ENCODE assay signal across 20 cellular contexts in the genomic region with DNA sequence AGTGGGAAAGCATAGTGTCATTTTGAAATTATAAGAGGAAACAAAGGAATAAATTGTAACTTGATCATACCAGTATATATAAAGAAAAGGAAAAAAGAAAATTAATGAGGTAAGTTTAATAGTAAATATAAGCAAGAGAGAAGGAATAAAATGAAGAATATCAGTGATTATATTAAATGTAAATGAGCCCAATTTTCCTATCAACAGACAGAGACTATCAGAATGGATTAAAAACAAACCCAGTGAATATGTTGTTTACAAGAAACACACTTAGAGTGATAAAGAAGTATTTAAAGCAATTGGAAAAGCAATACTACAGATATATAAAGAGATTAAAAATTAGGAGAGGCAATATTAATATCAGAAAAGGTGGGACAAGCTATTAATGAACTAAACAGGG. TPM values are rescaled to one million over a fixed set of nuclear protein-coding genes. Genes with fewer than 3 reads are reported as not detected.
A peak's percentile ranks its signal among the peaks of the same experiment; 100 is the strongest.
DNase-seq lines count a peak whose midpoint lies in the region; TF ChIP-seq lines count a peak whose summit lies in the region.
"Had no signal": no experiment of that assay in that cellular context is flagged by ENCODE, and none has a peak within 500 bp of the region (broad histone marks: within the 10 kb centered on the region; RNA-seq: fewer than 3 reads in every experiment).

No MANE protein-coding gene starts in this region.

- no peaks in the 10 kb centered on the region for H3K9me3 ChIP-seq in HEK293 (ENCODE audit: control insufficient read depth, insufficient read depth, low read depth, low read length)
- peaks cover 13% of the 10 kb centered on the region for H3K9me3 ChIP-seq in adipocyte (ENCODE audit: control insufficient read depth, low read length)
- H3K9me3 ChIP-seq in endodermal cell (ENCODE audit: control insufficient read depth, low read length), result peaks cover 19% of the 10 kb centered on the region
- H3K9me3 ChIP-seq: A549 had no signal

- H3K4me3 ChIP-seq in HEK293 (ENCODE audit: low read depth, low read length), result no peak overlapping the region
- peak overlapping the region; percentile 17 for H3K4me3 ChIP-seq in adipocyte (ENCODE audit: low read length)
- H3K4me3 ChIP-seq in endodermal cell (ENCODE audit: low read length), result peak overlapping the region; percentile 34
- H3K4me3 ChIP-seq: A549, GM12878, GM23338 had no signal

- peaks cover 13% of the 10 kb centered on the region for H3K4me1 Mint-ChIP-seq in endodermal cell

- TF ChIP-seq CTCF in HEK293 (tag by site-specific recombination; IDR thresholded peaks at IDR 0.05) (no peak), endodermal cell (conservative IDR thresholded peaks at IDR 0.05) (no peak)

- in situ Hi-C loops in ACHN (cut with HindIII; ENCODE audit: low pct_ligation_motif_present, low pct_unique_long_range_greater_than_20kb, low sequenced_read_pairs), result no loop called here

- H3K27ac ChIP-seq in HEK293 (ENCODE audit: extremely low read depth, low read depth, low read length) (no peak overlapping the region), endodermal cell (ENCODE audit: low read depth, low read length) (no peak overlapping the region)
- H3K27ac ChIP-seq: A549 had no signal

- H3K9me3 Mint-ChIP-seq in endodermal cell, result peaks cover 9% of the 10 kb centered on the region

- H3K27ac Mint-ChIP-seq in endodermal cell, result no peak overlapping the region
- H3K27ac Mint-ChIP-seq: CD4-positive, alpha-beta memory T cell; GM23338; H9 had no signal

- H3K27me3 Mint-ChIP-seq in endodermal cell (ENCODE audit: insufficient read depth), result no peaks in the 10 kb centered on the region
- H3K27me3 Mint-ChIP-seq: CD4-positive, alpha-beta memory T cell had no signal

- POLR2A ChIA-PET in HEK293 (lab: Yijun Ruan, JAX), result no interaction called here

- H3K9ac ChIP-seq in adipocyte (ENCODE audit: low read length) (no peak overlapping the region), endodermal cell (ENCODE audit: extremely low read depth, low read length, poor library complexity, severe bottlenecking) (no peak overlapping the region)

- CTCF ChIA-PET in HEK293 (lab: Yijun Ruan, JAX), result no interaction called here

- H3K4me1 ChIP-seq in HEK293 (ENCODE audit: control insufficient read depth, insufficient read depth, low read length) (no peaks in the 10 kb centered on the region), adipocyte (ENCODE audit: control insufficient read depth, insufficient read depth, low read length) (no peaks in the 10 kb centered on the region), endodermal cell (ENCODE audit: control insufficient read depth, insufficient read depth, low read length) (no peaks in the 10 kb centered on the region)
- H3K4me1 ChIP-seq: A549 had no signal

- no peaks in the 10 kb centered on the region for H3K36me3 ChIP-seq in HEK293 (ENCODE audit: control insufficient read depth in 2 of 2, insufficient read depth in 1 of 2, low read length in 2 of 2)
- peaks cover 7% of the 10 kb centered on the region for H3K36me3 ChIP-seq in adipocyte (ENCODE audit: control insufficient read depth, insufficient read depth, low read length, severe bottlenecking)
- peaks cover 17% of the 10 kb centered on the region for H3K36me3 ChIP-seq in endodermal cell (ENCODE audit: control insufficient read depth, insufficient read depth, low read length)

- H3K27me3 ChIP-seq in adipocyte (replicated peaks; ENCODE audit: control insufficient read depth, insufficient read depth, low read length), result no peaks in the 10 kb centered on the region
- no peaks in the 10 kb centered on the region for H3K27me3 ChIP-seq in endodermal cell (ENCODE audit: control insufficient read depth, insufficient read depth, low read length, poor library complexity, severe bottlenecking)

- no peak for DNase-seq in adipocyte (ENCODE audit: low read depth)
- no peak for DNase-seq in endodermal cell
- DNase-seq in NCI-H128 (lab: John Stamatoyannopoulos, UW; ENCODE audit: unreplicated experiment), result no peak
- no peak for DNase-seq in ACHN
- DNase-seq in activated CD4-positive, CD25-positive, alpha-beta regulatory T cell (lab: John Stamatoyannopoulos, UW), result no peak
- DNase-seq: 8988T; C1 segment of cervical spinal cord; Calu3; CD4-positive, alpha-beta memory T cell; COR-L47; DMS53; DMS79 treated with DMSO at 0.1 percent for 48 hours; H9 had no signal

- H3K36me3 Mint-ChIP-seq in endodermal cell (ENCODE audit: low read depth), result peaks cover 18% of the 10 kb centered on the region

- H3K4me3 Mint-ChIP-seq in endodermal cell, result no peak overlapping the region
- H3K4me3 Mint-ChIP-seq: CD4-positive, alpha-beta memory T cell; GM23338; H9 had no signal

TF ChIP-seq in HEK293, 187 proteins besides CTCF, POLR2A, EP300 and RAD21:
- no peak for TF ChIP-seq ZNF239 (tag by site-specific recombination; IDR thresholded peaks at IDR 0.05)
- no peak for TF ChIP-seq ZNF830 (tag by site-specific recombination; IDR thresholded peaks at IDR 0.05; ENCODE audit: low read depth)
- TF ChIP-seq, protein P1, sequence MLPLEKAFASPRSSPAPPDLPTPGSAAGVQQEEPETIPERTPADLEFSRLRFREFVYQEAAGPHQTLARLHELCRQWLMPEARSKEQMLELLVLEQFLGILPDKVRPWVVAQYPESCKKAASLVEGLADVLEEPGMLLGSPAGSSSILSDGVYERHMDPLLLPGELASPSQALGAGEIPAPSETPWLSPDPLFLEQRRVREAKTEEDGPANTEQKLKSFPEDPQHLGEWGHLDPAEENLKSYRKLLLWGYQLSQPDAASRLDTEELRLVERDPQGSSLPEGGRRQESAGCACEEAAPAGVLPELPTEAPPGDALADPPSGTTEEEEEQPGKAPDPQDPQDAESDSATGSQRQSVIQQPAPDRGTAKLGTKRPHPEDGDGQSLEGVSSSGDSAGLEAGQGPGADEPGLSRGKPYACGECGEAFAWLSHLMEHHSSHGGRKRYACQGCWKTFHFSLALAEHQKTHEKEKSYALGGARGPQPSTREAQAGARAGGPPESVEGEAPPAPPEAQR (tag by site-specific recombination; IDR thresholded peaks at IDR 0.05), result no peak
- TF ChIP-seq SETDB1 (IDR thresholded peaks at IDR 0.05; ENCODE audit: insufficient read length, low read length), result peak; percentile 67
- TF ChIP-seq KLF9 (tag by site-specific recombination; IDR thresholded peaks at IDR 0.05; ENCODE audit: low read depth), result no peak

RNA-seq across cellular contexts. Expression of gene RHOH, which starts 28.8 kb away (rescaled TPM):
- 1 to 10 TPM; 2.9 to 9.4 TPM for total RNA-seq in endodermal cell
- 0.36 TPM for polyA plus RNA-seq in endodermal cell (2013, experiment 1 of 2)
- 0.54 TPM for polyA plus RNA-seq in endodermal cell (2013, experiment 2 of 2)
- total RNA-seq: Calu3, Daoy, H4 had no signal
- polyA plus RNA-seq: BJ had no signal
